ENCODE assay signal across 24 cellular contexts in the genomic region with DNA sequence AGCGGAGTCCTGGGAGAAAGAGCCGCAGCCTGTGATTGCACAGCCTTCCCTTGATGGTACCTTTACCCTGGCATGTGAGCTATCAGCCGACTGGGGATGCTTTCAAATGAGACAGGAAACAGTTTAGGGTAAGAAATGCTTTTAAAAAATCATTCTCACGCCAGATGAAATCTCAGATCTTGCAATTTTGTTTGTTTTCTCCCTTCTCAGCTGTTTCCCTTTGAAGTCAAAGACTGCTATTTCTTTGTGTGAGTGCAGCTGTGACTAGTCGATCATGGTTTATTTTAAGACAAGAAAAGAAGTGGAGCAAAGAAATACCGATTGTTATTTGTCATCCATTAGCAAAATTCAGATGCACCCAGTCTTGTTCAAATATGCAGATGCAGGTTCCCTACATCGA.
"Had no signal": no experiment of that assay in that cellular context is flagged by ENCODE, and none has a peak within 500 bp of the region (broad histone marks: within the 10 kb centered on the region; RNA-seq: fewer than 3 reads in every experiment).

No MANE protein-coding gene starts in this region.

- H3K4me3 ChIP-seq: breast epithelium, esophagus squamous epithelium, left ventricle myocardium inferior, lung, psoas muscle, thoracic aorta had no signal

- H3K4me1 ChIP-seq: breast epithelium, esophagus squamous epithelium, left ventricle myocardium inferior, parathyroid adenoma, psoas muscle had no signal

- H2AFZ ChIP-seq: parathyroid adenoma had no signal

- ATAC-seq: psoas muscle; stimulated activated naive CD8-positive, alpha-beta T cell treated with anti-CD3 and anti-CD28 coated beads, Interleukin-15, Interleukin-2, amounts not matched to agents 100 U/mL and 50 U/mL, for 24 hours had no signal

- H3K79me2 ChIP-seq: parathyroid adenoma had no signal

- H3K27me3 ChIP-seq: breast epithelium, esophagus squamous epithelium had no signal

- DNase-seq: activated CD4-positive, alpha-beta T cell treated with anti-CD3 and anti-CD28 coated beads for 4 hours; activated CD4-positive, alpha-beta T cell treated with anti-CD3 and anti-CD28 coated beads, Interleukin-2, amount 50 U/mL, for 4 hours; activated CD8-positive, alpha-beta memory T cell treated with anti-CD3 and anti-CD28 coated beads for 24 hours; activated effector memory CD4-positive, alpha-beta T cell treated with Interleukin-2 at 50 U/mL for 16 hours; activated naive CD4-positive, alpha-beta T cell treated with Interleukin-2 at 50 U/mL for 16 hours; aorta; effector CD8-positive, alpha-beta T cell; esophagus squamous epithelium; left ventricle myocardium inferior; mesendoderm; nephron progenitor cell; occipital lobe; psoas muscle; stimulated activated CD4-positive, alpha-beta T cell treated with anti-CD3 and anti-CD28 coated beads, Interleukin-12 subunit alpha, Interleukin-12 subunit beta, amount 100 ng/mL, for 4 hours; stimulated activated CD4-positive, alpha-beta T cell treated with anti-CD3 and anti-CD28 coated beads, Interleukin-4, amount 100 ng/mL, for 1 hour; stimulated activated naive CD8-positive, alpha-beta T cell treated with anti-CD3 and anti-CD28 coated beads, Interleukin-15, Interleukin-2, amounts not matched to agents 100 U/mL and 50 U/mL, for 24 hours; T-helper 9 cell; trophoblast cell had no signal

- H3K27ac ChIP-seq: breast epithelium, epithelial cell of prostate, esophagus squamous epithelium, left ventricle myocardium inferior, parathyroid adenoma, psoas muscle, thoracic aorta, VCaP had no signal

- H3K9ac ChIP-seq: parathyroid adenoma had no signal

- H3K36me3 ChIP-seq: breast epithelium, esophagus squamous epithelium, left ventricle myocardium inferior, thoracic aorta had no signal

- H3K9me3 ChIP-seq: breast epithelium, esophagus squamous epithelium, left ventricle myocardium inferior, psoas muscle, thoracic aorta had no signal
